Comparison of ENCODE assay signal across 8 cellular contexts in genomic region chr12:56221233-56221756, GRCh38. TPM values are rescaled to one million over a fixed set of nuclear protein-coding genes. Genes with fewer than 3 reads are reported as not detected.
A peak's percentile ranks its signal among the peaks of the same experiment; 100 is the strongest.
DNase-seq lines count a peak whose midpoint lies in the region; ATAC-seq and TF ChIP-seq lines count a peak whose summit lies in the region.

No MANE protein-coding gene starts in this region.

- peaks cover 0 to 7% of the 10 kb centered on the region in 2 donors for H3K36me3 ChIP-seq in lung (ENCODE audit: control insufficient read depth in 2 of 2, insufficient read depth in 2 of 2, low read length in 2 of 2)
- H3K36me3 ChIP-seq in thoracic aorta = peaks cover 5% of the 10 kb centered on the region

- DNase-seq in Right ventricle myocardium inferior (ENCODE audit: missing footprints) = no peak
- no peak for DNase-seq in cardiac septum (ENCODE audit: low spot score)
- peak; percentile 58 for DNase-seq in RKO (ENCODE audit: low spot score)
- peak; percentile 82 for DNase-seq in ecto neural progenitor cell (ENCODE audit: low spot score)
- DNase-seq in lung (ENCODE audit: low spot score) = peak; percentile 65
- DNase-seq in thoracic aorta (ENCODE audit: low spot score) = peak; percentile 51
- no peak for DNase-seq in stimulated activated CD4-positive, alpha-beta T cell treated with anti-CD3 and anti-CD28 coated beads, Interleukin-2, amount 100 ng/mL, for 24 hours

- H3K27me3 ChIP-seq in lung (ENCODE audit: control insufficient read depth, insufficient read depth) (no peaks in the 10 kb centered on the region), thoracic aorta (replicated peaks; ENCODE audit: insufficient read depth) (no peaks in the 10 kb centered on the region)

- TF ChIP-seq CTCF in lung (IDR thresholded peaks at IDR 0.05; ENCODE audit: control extremely low read depth, extremely low read depth) = no peak
- no peak for TF ChIP-seq CTCF in thoracic aorta (IDR thresholded peaks at IDR 0.05)

- 1% methylated on average over 21 of the region's 21 CpGs for WGBS in lung, 2 donors

- peak; percentile 21 for ATAC-seq in Right ventricle myocardium inferior
- ATAC-seq in HG02870 (IDR thresholded peaks at IDR 0.05; ENCODE audit: unreplicated experiment) = peak; percentile 17
- ATAC-seq in lung (ENCODE audit: insufficient read depth, low FRiP score) = no peak
- peak; percentile 45 for ATAC-seq in thoracic aorta (ENCODE audit: insufficient number of reproducible peaks, low FRiP score, low read depth)

- H3K4me1 ChIP-seq in lung (ENCODE audit: control insufficient read depth in 2 of 2, insufficient read depth in 2 of 2, low read length in 2 of 2) = peaks cover 4 to 15% of the 10 kb centered on the region in 2 donors
- H3K4me1 ChIP-seq in thoracic aorta (ENCODE audit: control insufficient read depth in 1 of 2, low read depth in 2 of 2) = peaks cover 24 to 48% of the 10 kb centered on the region in 2 donors

- H3K4me3 ChIP-seq in lung = peak overlapping the region; percentile 76
- peak overlapping the region; percentile 86 for H3K4me3 ChIP-seq in thoracic aorta

- H3K27ac ChIP-seq in lung (ENCODE audit: low read depth in 1 of 2, low read length in 1 of 2) = peak overlapping the region; percentile 91 to 98
- H3K27ac ChIP-seq in thoracic aorta = peak overlapping the region; percentile 96 to 99

- H3K9me3 ChIP-seq in lung (ENCODE audit: control insufficient read depth in 2 of 2, insufficient read depth in 1 of 2, low read length in 1 of 2) = no peaks in the 10 kb centered on the region
- no peaks in the 10 kb centered on the region for H3K9me3 ChIP-seq in thoracic aorta

- intact Hi-C loops in Right ventricle myocardium inferior (cut with DNase I) (loop anchor here (5.0 kb wide), 1 partner anchor 36 kb away; the partner anchor contains the start of gene ANKRD52), cardiac septum (cut with DNase I) (loop anchor here (5.0 kb wide), 1 partner anchor 36 kb away; the partner anchor contains the start of gene ANKRD52)

RNA-seq across cellular contexts. Expression of gene RNF41, which starts 0.4 kb away (rescaled TPM):
- total RNA-seq in Right ventricle myocardium inferior (53.8 TPM), cardiac septum (40.7 TPM), lung (10 to 100 TPM; 49.5 to 54.6 TPM), thoracic aorta (10 to 100 TPM; 66.6 to 76.5 TPM)
- 10 to 100 TPM; 18.1 to 40.6 TPM for polyA plus RNA-seq in lung

RNA-seq across cellular contexts. Expression of gene NABP2, which starts 2.8 kb away (rescaled TPM):
- total RNA-seq in Right ventricle myocardium inferior (22.2 TPM), cardiac septum (19.6 TPM), lung (10 to 100 TPM; 11.3 to 31.4 TPM), thoracic aorta (10 to 100 TPM in 1 of 2 donors, 1 to 10 TPM in 1; 8.7 to 17.2 TPM)
- 10 to 100 TPM; 22.1 to 23.8 TPM for polyA plus RNA-seq in lung

RNA-seq across cellular contexts. Expression of gene SLC39A5, which starts 8.6 kb away (rescaled TPM):
- total RNA-seq in Right ventricle myocardium inferior (not detected), cardiac septum (not detected), lung (1 to 10 TPM in 1 of 2 donors, under 1 TPM in 1; 0.71 to 1.1 TPM), thoracic aorta (not detected)
- polyA plus RNA-seq in lung = under 1 TPM; 0.13 to 0.20 TPM

RNA-seq across cellular contexts. Expression of gene SMARCC2, which starts 32.0 kb away (rescaled TPM):
- total RNA-seq in Right ventricle myocardium inferior = 68.8 TPM
- total RNA-seq in cardiac septum = 71.5 TPM
- total RNA-seq in lung = 10 to 100 TPM; 66.5 to 97.5 TPM
- polyA plus RNA-seq in lung = 10 to 100 TPM; 23.9 to 29.0 TPM
- total RNA-seq in thoracic aorta = 100 to 1,000 TPM in 1 of 2 donors, 10 to 100 TPM in 1; 68.6 to 109 TPM

RNA-seq across cellular contexts. Expression of gene ANKRD52, which starts 36.9 kb away (rescaled TPM):
- 23.9 TPM for total RNA-seq in Right ventricle myocardium inferior
- 28.8 TPM for total RNA-seq in cardiac septum
- total RNA-seq in lung = 10 to 100 TPM; 25.9 to 38.1 TPM
- polyA plus RNA-seq in lung = 1 to 10 TPM; 9.2 to 9.9 TPM
- 10 to 100 TPM; 30.9 to 36.3 TPM for total RNA-seq in thoracic aorta

Comparison
In these comparisons a context has a peak if more than half of its experiments do, and no peak if none do; other contexts are left out.
1. DNase-seq: peak in RKO (single experiment), ecto neural progenitor cell (single experiment), lung (single experiment) and thoracic aorta (single experiment); none in Right ventricle myocardium inferior (single experiment), cardiac septum (single experiment) and stimulated activated CD4-positive, alpha-beta T cell treated with anti-CD3 and anti-CD28 coated beads, Interleukin-2, amount 100 ng/mL, for 24 hours (0 of 2).